Comparison of ENCODE assay signal across 8 cellular contexts in the genomic region with DNA sequence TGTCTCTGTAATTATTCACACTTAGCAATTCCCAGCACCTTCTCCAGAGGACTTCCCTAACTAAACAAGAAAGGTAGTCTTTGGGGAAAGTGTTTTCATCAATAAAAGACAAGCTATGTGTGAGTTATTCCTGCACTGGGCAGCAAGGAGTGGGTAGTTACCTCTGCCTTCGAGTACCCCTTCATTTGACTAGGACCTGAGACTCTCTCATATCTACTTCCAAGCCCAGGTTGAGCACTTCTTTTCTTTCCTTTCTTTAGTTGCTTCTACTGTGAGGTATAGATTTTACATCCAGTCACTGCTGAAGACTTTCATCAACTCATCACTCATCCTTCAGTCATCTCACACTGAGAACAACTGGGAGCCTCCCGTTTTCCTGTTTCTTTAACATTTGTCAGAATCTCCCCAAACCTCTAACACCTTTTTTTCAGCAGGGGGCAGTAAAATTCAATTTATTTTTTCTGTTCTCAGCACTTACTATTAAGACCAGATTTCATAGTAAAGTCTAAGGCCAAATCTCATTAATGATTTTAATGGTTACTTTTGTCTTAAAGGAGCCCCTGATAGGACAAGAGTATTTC.
DNase-seq lines count a peak whose midpoint lies in the region; ATAC-seq and TF ChIP-seq lines count a peak whose summit lies in the region.

No MANE protein-coding gene starts in this region.

- no peaks in the 10 kb centered on the region for H3K27me3 ChIP-seq in right lobe of liver

- DNase-seq in CD1c-positive myeloid dendritic cell (ENCODE audit: extremely low spot score) (peak; percentile 18), HCEC 1CT (peak; percentile 44), right lobe of liver (no peak), SKM-1 treated with dmso at 0.1 percent for 144 hours (lab: John Stamatoyannopoulos, UW; ENCODE audit: unreplicated experiment) (no peak), UCSD-AML1 (lab: John Stamatoyannopoulos, UW; ENCODE audit: unreplicated experiment) (no peak)
- no peak for DNase-seq in activated CD8-positive, alpha-beta T cell treated with anti-CD3 and anti-CD28 coated beads for 36 hours

- no peak overlapping the region for H3K27ac Mint-ChIP-seq in activated CD8-positive, alpha-beta T cell treated with anti-CD3 and anti-CD28 coated beads for 36 hours

- H3K9me3 Mint-ChIP-seq in activated CD8-positive, alpha-beta T cell treated with anti-CD3 and anti-CD28 coated beads for 36 hours, result no peaks in the 10 kb centered on the region

- no peaks in the 10 kb centered on the region for H3K9me3 ChIP-seq in right lobe of liver

- no peaks in the 10 kb centered on the region for H3K4me1 ChIP-seq in right lobe of liver

- CTCF ChIA-PET in activated CD8-positive, alpha-beta T cell treated with anti-CD3 and anti-CD28 coated beads for 36 hours (lab: Charles Lee), result interaction anchor here (1.0 to 4.7 kb wide), 5 partner anchors 37 to 142 kb away, joined by 3 to 25 read pairs (median 4); no protein-coding TSS in a partner anchor

- no peak overlapping the region for H3K27ac ChIP-seq in right lobe of liver

- H3K4me3 Mint-ChIP-seq in activated CD8-positive, alpha-beta T cell treated with anti-CD3 and anti-CD28 coated beads for 36 hours, result no peak overlapping the region

- no peaks in the 10 kb centered on the region for H3K27me3 Mint-ChIP-seq in activated CD8-positive, alpha-beta T cell treated with anti-CD3 and anti-CD28 coated beads for 36 hours

- intact Hi-C loops in activated CD8-positive, alpha-beta T cell treated with anti-CD3 and anti-CD28 coated beads for 36 hours (cut with micrococcal nuclease), result loop anchor here (1.0 kb wide), 1 partner anchor 114 kb away; no protein-coding TSS in a partner anchor
- intact Hi-C loops in right lobe of liver (cut with DNase I), result no loop called here

- TF ChIP-seq POLR2A in right lobe of liver (IDR thresholded peaks at IDR 0.05), result no peak

- 28% methylated on average over 2 of the region's 2 CpGs for whole genome bisulfite sequencing in right lobe of liver (ENCODE audit: insufficient coverage, low coverage, low lambda C conversion rate, missing lambda C conversion rate)

- H3K36me3 Mint-ChIP-seq in activated CD8-positive, alpha-beta T cell treated with anti-CD3 and anti-CD28 coated beads for 36 hours (ENCODE audit: low read depth), result no peaks in the 10 kb centered on the region

- H3K4me3 ChIP-seq in right lobe of liver, result no peak overlapping the region

- TF ChIP-seq CTCF in activated CD8-positive, alpha-beta T cell treated with anti-CD3 and anti-CD28 coated beads for 36 hours (IDR thresholded peaks at IDR 0.05), result peak; percentile 43
- TF ChIP-seq CTCF in right lobe of liver (IDR thresholded peaks at IDR 0.05), result peak; percentile 21 to 33 (median 23)

- H3K36me3 ChIP-seq in right lobe of liver, result no peaks in the 10 kb centered on the region

- ATAC-seq in activated CD8-positive, alpha-beta T cell treated with anti-CD3 and anti-CD28 coated beads for 36 hours, result peak; percentile 49
- ATAC-seq in right lobe of liver (no peak), GM21825 (IDR thresholded peaks at IDR 0.05; ENCODE audit: unreplicated experiment) (no peak), HG03565 (IDR thresholded peaks at IDR 0.05; ENCODE audit: unreplicated experiment) (no peak)

- H3K4me1 Mint-ChIP-seq in activated CD8-positive, alpha-beta T cell treated with anti-CD3 and anti-CD28 coated beads for 36 hours (ENCODE audit: low read depth), result peaks cover 22% of the 10 kb centered on the region

- POLR2A ChIA-PET in activated CD8-positive, alpha-beta T cell treated with anti-CD3 and anti-CD28 coated beads for 36 hours (lab: Charles Lee), result interaction anchor here (1.0 kb wide), 1 partner anchor 43 kb away, joined by 3 read pairs; no protein-coding TSS in a partner anchor

Comparison
In these comparisons a context has a peak if more than half of its experiments do, and no peak if none do; other contexts are left out.
1. DNase-seq: peak in CD1c-positive myeloid dendritic cell (single experiment) and HCEC 1CT (single experiment); none in activated CD8-positive, alpha-beta T cell treated with anti-CD3 and anti-CD28 coated beads for 36 hours (single experiment), right lobe of liver (0 of 3), SKM-1 treated with dmso at 0.1 percent for 144 hours (single experiment) and UCSD-AML1 (single experiment).